ENCODE assay signal across 31 cellular contexts in genomic region chr5:89327621-89328020, GRCh38.
"Had no signal": no experiment of that assay in that cellular context is flagged by ENCODE, and none has a peak within 500 bp of the region (broad histone marks: within the 10 kb centered on the region; RNA-seq: fewer than 3 reads in every experiment).

No MANE protein-coding gene starts in this region.

- H3K27ac Mint-ChIP-seq: activated CD4-positive, alpha-beta T cell treated with anti-CD3 and anti-CD28 coated beads for 36 hours; activated naive CD8-positive, alpha-beta T cell; brain; naive thymus-derived CD4-positive, alpha-beta T cell; T-helper 17 cell had no signal

- FAIRE-seq: islet of Langerhans had no signal

- DNase-seq: activated CD4-positive, alpha-beta T cell treated with anti-CD3 and anti-CD28 coated beads for 36 hours; activated CD4-positive, CD25-positive, alpha-beta regulatory T cell; activated CD8-positive, alpha-beta memory T cell treated with anti-CD3 and anti-CD28 coated beads for 24 hours; activated effector memory CD4-positive, alpha-beta T cell treated with Interleukin-2 at 50 U/mL for 16 hours; activated naive CD4-positive, alpha-beta T cell treated with Interleukin-2 at 50 U/mL for 16 hours; adrenal gland; cerebellar nuclear complex; dorsolateral prefrontal cortex; effector memory CD4-positive, alpha-beta T cell; erythroblast; foreskin keratinocyte; left ventricle myocardium inferior; naive thymus-derived CD4-positive, alpha-beta T cell; occipital lobe; stimulated activated CD4-positive, alpha-beta T cell treated with anti-CD3 and anti-CD28 coated beads, Interleukin-15, amount 100 ng/mL, for 24 hours; stimulated activated CD4-positive, alpha-beta T cell treated with anti-CD3 and anti-CD28 coated beads, Interleukin-2, amount 100 ng/mL, for 24 hours; stimulated activated naive CD8-positive, alpha-beta T cell treated with anti-CD3 and anti-CD28 coated beads, Interleukin-15, Interleukin-2, amounts not matched to agents 100 U/mL and 50 U/mL, for 24 hours; SW 1271; T-helper 17 cell; T1000; testis; transverse colon had no signal

- H3K4me3 ChIP-seq: adrenal gland, ascending aorta, cardiac muscle cell, coronary artery, dorsolateral prefrontal cortex, left ventricle myocardium inferior, lung, right atrium auricular region, testis, transverse colon had no signal

- ATAC-seq: activated CD4-positive, alpha-beta T cell treated with anti-CD3 and anti-CD28 coated beads for 36 hours; foreskin keratinocyte; naive thymus-derived CD4-positive, alpha-beta T cell; stimulated activated naive CD8-positive, alpha-beta T cell treated with anti-CD3 and anti-CD28 coated beads, Interleukin-15, Interleukin-2, amounts not matched to agents 100 U/mL and 50 U/mL, for 24 hours; T-helper 17 cell had no signal

- H3K27me3 Mint-ChIP-seq: activated CD4-positive, alpha-beta T cell treated with anti-CD3 and anti-CD28 coated beads for 36 hours; activated naive CD8-positive, alpha-beta T cell; naive thymus-derived CD4-positive, alpha-beta T cell; T-helper 17 cell had no signal

- H3K4me3 Mint-ChIP-seq: activated CD4-positive, alpha-beta T cell treated with anti-CD3 and anti-CD28 coated beads for 36 hours; activated naive CD8-positive, alpha-beta T cell; brain; naive thymus-derived CD4-positive, alpha-beta T cell; neural crest cell; T-helper 17 cell had no signal

- H3K27ac ChIP-seq: adrenal gland, ascending aorta, cardiac muscle cell, coronary artery, dorsolateral prefrontal cortex, foreskin keratinocyte, left ventricle myocardium inferior, right atrium auricular region, testis, transverse colon had no signal

- H3K4me1 ChIP-seq: adrenal gland, ascending aorta, foreskin keratinocyte, left ventricle myocardium inferior, right atrium auricular region, testis had no signal

- H3K36me3 Mint-ChIP-seq: activated naive CD8-positive, alpha-beta T cell; brain had no signal

- H3K4me1 Mint-ChIP-seq: activated CD4-positive, alpha-beta T cell treated with anti-CD3 and anti-CD28 coated beads for 36 hours; brain; naive thymus-derived CD4-positive, alpha-beta T cell; neural crest cell; T-helper 17 cell had no signal

- H3K36me3 ChIP-seq: adrenal gland, ascending aorta, cardiac muscle cell, left ventricle myocardium inferior, right atrium auricular region, transverse colon had no signal

- H3K9me3 ChIP-seq: adrenal gland, ascending aorta, left ventricle myocardium inferior, right atrium auricular region, testis, transverse colon had no signal

- H3K27me3 ChIP-seq: adrenal gland, ascending aorta, cardiac muscle cell, dorsolateral prefrontal cortex, foreskin keratinocyte, right atrium auricular region, testis, transverse colon had no signal
